17 cellular contexts compared by ENCODE assay signal in the genomic region with DNA sequence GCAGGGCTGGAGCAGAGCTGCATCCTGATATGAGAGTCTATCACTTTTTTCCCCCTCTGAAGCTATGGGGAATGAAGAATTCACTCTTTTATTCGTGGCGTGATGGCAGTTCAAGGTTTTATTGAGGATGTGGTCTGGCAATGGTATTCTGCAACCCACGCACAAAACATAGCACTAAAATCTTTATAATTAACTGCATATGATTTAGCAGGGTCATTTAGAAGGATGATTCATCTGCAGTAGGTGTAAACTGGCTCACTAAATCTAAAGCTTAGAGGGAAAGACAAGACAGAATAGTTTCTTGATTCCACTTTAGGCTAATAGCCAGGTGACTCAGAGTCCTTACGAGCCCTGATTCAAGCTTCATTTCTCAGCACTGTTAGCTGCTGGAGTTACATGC. TPM values are rescaled to one million over a fixed set of nuclear protein-coding genes. Genes with fewer than 3 reads are reported as not detected.
A peak's percentile ranks its signal among the peaks of the same experiment; 100 is the strongest.
DNase-seq lines count a peak whose midpoint lies in the region; ATAC-seq and TF ChIP-seq lines count a peak whose summit lies in the region.
"Had no signal": no experiment of that assay in that cellular context is flagged by ENCODE, and none has a peak within 500 bp of the region (broad histone marks: within the 10 kb centered on the region; RNA-seq: fewer than 3 reads in every experiment).

No MANE protein-coding gene starts in this region.

- H3K27ac ChIP-seq in prostate gland (no peak overlapping the region), lower lobe of right lung (no peak overlapping the region)
- H3K27ac ChIP-seq: colonic mucosa, right atrium auricular region had no signal

- DNase-seq in ELR (ENCODE audit: low read depth) (peak; percentile 78), NCI-H446 treated with DMSO at 0.1 percent for 48 hours (lab: John Stamatoyannopoulos, UW) (peak; percentile 17), dedifferentiated amniotic fluid mesenchymal stem cell (ENCODE audit: extremely low spot score) (peak; percentile 35), non-pigmented ciliary epithelial cell (ENCODE audit: low read depth) (peak; percentile 28), cortex of kidney (lab: John Stamatoyannopoulos, UW) (no peak), prostate gland (ENCODE audit: low spot score) (no peak), NCI-H2227 (lab: John Stamatoyannopoulos, UW; ENCODE audit: unreplicated experiment) (no peak), lower lobe of right lung (no peak)
- DNase-seq: activated CD8-positive, alpha-beta memory T cell treated with anti-CD3 and anti-CD28 coated beads, Interleukin-2, amount 50 U/mL, for 4 hours; activated naive CD8-positive, alpha-beta T cell treated with anti-CD3 and anti-CD28 coated beads, Interleukin-2, amount 10 ng/mL, durations not matched to agents 7 days and 5 days; colonic mucosa; GF-D8; immature natural killer cell; NCI-H1694 treated with DMSO at 0.1 percent for 48 hours; NCI-H774 had no signal

- H3K9me3 ChIP-seq in prostate gland (no peaks in the 10 kb centered on the region), lower lobe of right lung (no peaks in the 10 kb centered on the region)
- H3K9me3 ChIP-seq: colonic mucosa, right atrium auricular region had no signal

- no peak for ATAC-seq in lower lobe of right lung
- ATAC-seq: WTC11 had no signal

- no peak overlapping the region for H3K4me3 ChIP-seq in prostate gland
- no peak overlapping the region for H3K4me3 ChIP-seq in lower lobe of right lung
- H3K4me3 ChIP-seq: colonic mucosa, right atrium auricular region had no signal

- H3K27me3 ChIP-seq in prostate gland (replicated peaks; ENCODE audit: insufficient read depth), result no peaks in the 10 kb centered on the region
- H3K27me3 ChIP-seq in lower lobe of right lung (ENCODE audit: low read depth), result no peaks in the 10 kb centered on the region
- H3K27me3 ChIP-seq: colonic mucosa, right atrium auricular region had no signal

- TF ChIP-seq CTCF in prostate gland (IDR thresholded peaks at IDR 0.05) (no peak), lower lobe of right lung (IDR thresholded peaks at IDR 0.05) (no peak)

- WGBS in prostate gland, result 13% methylated on average over 4 of the region's 4 CpGs

- intact Hi-C loops in prostate gland (cut with DNase I) (no loop called here), lower lobe of right lung (cut with DNase I) (no loop called here)

- H3K36me3 ChIP-seq in prostate gland, result no peaks in the 10 kb centered on the region
- H3K36me3 ChIP-seq in lower lobe of right lung, result no peaks in the 10 kb centered on the region
- H3K36me3 ChIP-seq: colonic mucosa, right atrium auricular region had no signal

- no peak for TF ChIP-seq POLR2A in prostate gland (IDR thresholded peaks at IDR 0.05)

- H3K4me1 ChIP-seq in prostate gland (replicated peaks) (no peaks in the 10 kb centered on the region), lower lobe of right lung (no peaks in the 10 kb centered on the region)
- H3K4me1 ChIP-seq: colonic mucosa, right atrium auricular region had no signal

RNA-seq across cellular contexts. Expression of gene CHRM3, which starts 25.0 kb away (rescaled TPM):
- total RNA-seq in prostate gland (1 to 10 TPM; 2.2 to 3.9 TPM), lower lobe of right lung (6.0 TPM)

Comparison
In these comparisons a context has a peak if more than half of its experiments do, and no peak if none do; other contexts are left out.
1. DNase-seq: peak in ELR (single experiment), NCI-H446 treated with DMSO at 0.1 percent for 48 hours (single experiment), dedifferentiated amniotic fluid mesenchymal stem cell (single experiment) and non-pigmented ciliary epithelial cell (single experiment); none in cortex of kidney (single experiment), prostate gland (single experiment), NCI-H2227 (single experiment) and lower lobe of right lung (single experiment).